Comparison of ENCODE assay signal across 16 cellular contexts in genomic region chr10:126944191-126944590, GRCh38. TPM values are rescaled to one million over a fixed set of nuclear protein-coding genes. Genes with fewer than 3 reads are reported as not detected.
A peak's percentile ranks its signal among the peaks of the same experiment; 100 is the strongest.
DNase-seq lines count a peak whose midpoint lies in the region; ATAC-seq and TF ChIP-seq lines count a peak whose summit lies in the region.
"Had no signal": no experiment of that assay in that cellular context is flagged by ENCODE, and none has a peak within 500 bp of the region (broad histone marks: within the 10 kb centered on the region; RNA-seq: fewer than 3 reads in every experiment).

No MANE protein-coding gene starts in this region.

- H4K20me1 ChIP-seq in Karpas-422 (ENCODE audit: insufficient read depth, low read depth, low read length) = no peaks in the 10 kb centered on the region

- intact Hi-C loops in cardiac septum (cut with DNase I) = no loop called here
- intact Hi-C loops in left ventricle myocardium inferior (cut with micrococcal nuclease) = no loop called here
- intact Hi-C loops in left lung (cut with DNase I) = no loop called here
- intact Hi-C loops in MCF 10A (cut with micrococcal nuclease) = no loop called here

- peaks cover 10% of the 10 kb centered on the region for H3K36me3 ChIP-seq in left ventricle myocardium inferior
- H3K36me3 ChIP-seq in Karpas-422 (ENCODE audit: insufficient read depth, low read length) = no peaks in the 10 kb centered on the region
- H3K36me3 ChIP-seq in left lung = no peaks in the 10 kb centered on the region

- H3K4me1 ChIP-seq in left ventricle myocardium inferior (no peaks in the 10 kb centered on the region), Karpas-422 (ENCODE audit: low read length) (no peaks in the 10 kb centered on the region), left lung (no peaks in the 10 kb centered on the region)
- H3K4me1 ChIP-seq: A549 had no signal

- no peak overlapping the region for H3K4me3 ChIP-seq in left ventricle myocardium inferior
- H3K4me3 ChIP-seq in Karpas-422 (ENCODE audit: low read length) = no peak overlapping the region
- no peak overlapping the region for H3K4me3 ChIP-seq in left lung
- H3K4me3 ChIP-seq: A549, GM23338 had no signal

- CTCF ChIA-PET in MCF 10A (lab: Yijun Ruan, JAX) = interaction anchor here (0.6 kb wide), 1 partner anchor 205 kb away, joined by 3 read pairs; no protein-coding TSS in a partner anchor

- no peaks in the 10 kb centered on the region for H3K36me3 Mint-ChIP-seq in MCF 10A (ENCODE audit: insufficient read depth, unreplicated experiment)

- H3K27me3 Mint-ChIP-seq in MCF 10A (ENCODE audit: insufficient read depth, unreplicated experiment) = no peaks in the 10 kb centered on the region
- H3K27me3 Mint-ChIP-seq: CD4-positive, alpha-beta T cell had no signal

- H3K9me3 Mint-ChIP-seq in MCF 10A (ENCODE audit: unreplicated experiment) = no peaks in the 10 kb centered on the region
- H3K9me3 Mint-ChIP-seq: CD4-positive, alpha-beta T cell had no signal

- no peak overlapping the region for H3K4me3 Mint-ChIP-seq in MCF 10A (ENCODE audit: unreplicated experiment)
- H3K4me3 Mint-ChIP-seq: CD4-positive, alpha-beta T cell; GM23338 had no signal

- POLR2A ChIA-PET in MCF 10A (lab: Yijun Ruan, JAX) = no interaction called here

- BruUV-seq in MCF 10A (replicated peaks; lab: Mats Ljungman, UMichigan) = no TSS peak

- peak; percentile 67 for DNase-seq in cardiac septum (ENCODE audit: low spot score)
- no peak for DNase-seq in left ventricle myocardium inferior
- peak; percentile 60 for DNase-seq in mesenteric fat pad (ENCODE audit: low spot score)
- no peak for DNase-seq in Karpas-422
- no peak for DNase-seq in left lung
- no peak for DNase-seq in MCF 10A (ENCODE audit: unreplicated experiment)
- DNase-seq: AML-193; Caco-2; CD4-positive, alpha-beta T cell; HCEC 1CT had no signal

- H3K4me2 ChIP-seq in Karpas-422 (ENCODE audit: low read depth, low read length, poor library complexity, severe bottlenecking) = no peak overlapping the region
- H3K4me2 ChIP-seq: A549, GM23338 had no signal

- no peaks in the 10 kb centered on the region for H3K79me2 ChIP-seq in Karpas-422 (ENCODE audit: low read length)

- H2AFZ ChIP-seq in Karpas-422 (ENCODE audit: low read length) = no peak overlapping the region
- H2AFZ ChIP-seq: GM23338 had no signal

- H3K27ac ChIP-seq in left ventricle myocardium inferior (replicated peaks) = no peak overlapping the region
- peak overlapping the region; percentile 34 for H3K27ac ChIP-seq in temporal lobe (ENCODE audit: low read depth, low read length)
- no peak overlapping the region for H3K27ac ChIP-seq in Karpas-422 (ENCODE audit: low read length)
- H3K27ac ChIP-seq in left lung = no peak overlapping the region
- H3K27ac ChIP-seq: 22Rv1, A549, C4-2B, HL-60 had no signal

- H3K4me1 Mint-ChIP-seq in MCF 10A (ENCODE audit: insufficient read depth, unreplicated experiment) = no peaks in the 10 kb centered on the region

- H3K9me3 ChIP-seq in left ventricle myocardium inferior (replicated peaks) = no peaks in the 10 kb centered on the region
- peaks cover 30% of the 10 kb centered on the region for H3K9me3 ChIP-seq in Karpas-422 (ENCODE audit: low read length)
- H3K9me3 ChIP-seq in left lung = peaks cover 0 to 5% of the 10 kb centered on the region in 2 donors

- no peak for ATAC-seq in left lung
- ATAC-seq: A549, GM23338 had no signal

- TF ChIP-seq CTCF in left ventricle myocardium inferior (IDR thresholded peaks at IDR 0.05; ENCODE audit: borderline replicate concordance) = no peak
- no peak for TF ChIP-seq CTCF in left lung (IDR thresholded peaks at IDR 0.05)
- no peak for TF ChIP-seq CTCF in MCF 10A (IDR thresholded peaks at IDR 0.05; ENCODE audit: unreplicated experiment)

- H3K9me2 ChIP-seq in Karpas-422 (replicated peaks; ENCODE audit: insufficient read depth, low read length) = no peaks in the 10 kb centered on the region

- no peak overlapping the region for H3K27ac Mint-ChIP-seq in MCF 10A (ENCODE audit: low read depth, unreplicated experiment)
- H3K27ac Mint-ChIP-seq: CD4-positive, alpha-beta T cell; GM23338 had no signal

- H3K27me3 ChIP-seq in left ventricle myocardium inferior (ENCODE audit: low read depth) (no peaks in the 10 kb centered on the region), Karpas-422 (ENCODE audit: low read length) (no peaks in the 10 kb centered on the region), left lung (no peaks in the 10 kb centered on the region)

- no peak overlapping the region for H3K9ac ChIP-seq in Karpas-422 (ENCODE audit: low read length)

RNA-seq across cellular contexts. Expression of gene DOCK1, which starts 39.0 kb away (rescaled TPM):
- total RNA-seq in cardiac septum = 31.2 TPM
- total RNA-seq in left ventricle myocardium inferior = 16.8 TPM
- 46.0 TPM for total RNA-seq in mesenteric fat pad
- 13.5 TPM for total RNA-seq in temporal lobe
- total RNA-seq in Karpas-422 (2014; rRNA removed; shearing (Covaris generic); ENCODE audit: low replicate concordance) = not detected in 2 replicates
- 10 to 100 TPM; 46.4 to 47.4 TPM for total RNA-seq in left lung
- 40.0 and 42.4 TPM in 2 replicates for total RNA-seq in MCF 10A (2022)
- total RNA-seq: CD4-positive, alpha-beta T cell had no signal

Comparison
In these comparisons a context has a peak if more than half of its experiments do, and no peak if none do; other contexts are left out.
1. DNase-seq: peak in cardiac septum (single experiment) and mesenteric fat pad (single experiment); none in left ventricle myocardium inferior (single experiment), Karpas-422 (single experiment), left lung (0 of 2) and MCF 10A (single experiment).
2. RNA of gene DOCK1, which starts 39.0 kb away (total RNA-seq): 46.4 to 47.4 TPM in left lung, 46.0 TPM in mesenteric fat pad (single experiment), 40.0 to 42.4 TPM in MCF 10A, 31.2 TPM in cardiac septum (single experiment), 16.8 TPM in left ventricle myocardium inferior (single experiment) and 13.5 TPM in temporal lobe (single experiment); not detected in Karpas-422; every median in the first group is over 10 times any median in the second.